ENCODE assay signal across 20 cellular contexts in the genomic region with DNA sequence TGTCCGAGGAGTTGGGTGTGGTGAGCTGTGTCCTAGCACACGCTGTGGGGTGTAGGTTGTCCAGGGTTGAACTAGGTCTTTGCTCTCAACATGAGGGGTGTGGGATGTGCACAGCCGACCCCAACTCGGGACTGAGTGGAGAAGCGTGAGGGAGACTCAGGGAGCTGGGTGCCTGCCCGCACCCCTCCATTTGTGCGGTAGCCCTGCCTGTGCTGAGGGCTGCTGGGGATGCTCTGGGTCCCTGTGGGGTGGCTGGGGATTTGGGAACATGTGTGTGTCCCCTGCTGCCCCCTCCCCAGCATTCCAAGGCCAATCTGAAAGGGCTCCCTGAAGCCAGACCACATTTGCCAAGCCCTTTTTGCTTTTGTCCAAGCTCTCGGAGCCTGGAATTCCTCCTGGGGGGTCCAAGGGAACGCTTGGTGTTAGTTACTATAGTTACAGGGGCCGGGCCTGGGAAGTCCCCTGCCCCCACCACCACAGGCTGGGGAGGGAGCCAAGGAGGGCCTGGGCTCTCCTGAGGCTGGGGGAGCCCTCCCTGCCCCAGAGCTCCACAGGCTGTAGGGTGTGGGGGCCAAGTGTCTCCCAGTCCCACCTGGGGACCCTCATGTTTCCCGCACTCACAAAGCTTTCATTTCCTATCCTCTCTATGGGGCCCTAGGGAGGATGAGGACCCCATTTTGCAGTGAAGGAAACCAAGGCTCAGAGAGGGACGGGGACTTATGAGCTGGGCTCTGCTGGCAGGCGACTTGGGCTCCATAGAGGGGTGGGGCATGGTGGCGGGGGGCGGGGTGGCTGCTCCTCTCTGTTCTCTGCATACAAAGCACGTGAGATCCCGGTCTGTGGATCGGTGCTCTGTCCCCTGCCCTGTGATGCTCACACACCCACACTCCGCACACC. TPM values are rescaled to one million over a fixed set of nuclear protein-coding genes. Genes with fewer than 3 reads are reported as not detected.
DNase-seq lines count a peak whose midpoint lies in the region; ATAC-seq and TF ChIP-seq lines count a peak whose summit lies in the region.
"Had no signal": no experiment of that assay in that cellular context is flagged by ENCODE, and none has a peak within 500 bp of the region (broad histone marks: within the 10 kb centered on the region; RNA-seq: fewer than 3 reads in every experiment).

No MANE protein-coding gene starts in this region.

- intact Hi-C loops in heart right ventricle (cut with DNase I): loop anchor here in 3 of 10 donors (10.0 kb wide), 3 partner anchors 272 to 892 kb away; no protein-coding TSS in a partner anchor

- no peaks in the 10 kb centered on the region for H3K9me3 ChIP-seq in cardiac muscle cell (ENCODE audit: low read depth)
- H3K9me3 ChIP-seq in heart right ventricle: no peaks in the 10 kb centered on the region
- H3K9me3 ChIP-seq: A549 had no signal

- no peak for ATAC-seq in heart right ventricle
- ATAC-seq: A549 had no signal

- H3K27ac ChIP-seq in cardiac muscle cell (peak overlapping the region; percentile 98), heart right ventricle (no peak overlapping the region), urinary bladder (ENCODE audit: low read depth) (no peak overlapping the region)
- H3K27ac ChIP-seq: A549, C4-2B had no signal

- peaks cover 61% of the 10 kb centered on the region for H3K4me1 ChIP-seq in cardiac muscle cell (ENCODE audit: low read depth)
- H3K4me1 ChIP-seq in heart right ventricle: peaks cover 0 to 15% (median 0%) of the 10 kb centered on the region in 9 donors
- H3K4me1 ChIP-seq in urinary bladder (ENCODE audit: insufficient read depth): no peaks in the 10 kb centered on the region

- H3K36me3 ChIP-seq in cardiac muscle cell (no peaks in the 10 kb centered on the region), heart right ventricle (no peaks in the 10 kb centered on the region), urinary bladder (ENCODE audit: insufficient read depth) (no peaks in the 10 kb centered on the region)

- TF ChIP-seq CTCF in cardiac muscle cell (IDR thresholded peaks at IDR 0.05; ENCODE audit: low read depth, low read length): no peak
- TF ChIP-seq CTCF in heart right ventricle (IDR thresholded peaks at IDR 0.05): no peak

- no peaks in the 10 kb centered on the region for H3K27me3 ChIP-seq in cardiac muscle cell
- peaks cover 0 to 41% (median 13%) of the 10 kb centered on the region in 7 donors for H3K27me3 ChIP-seq in heart right ventricle

- DNase-seq in cardiac muscle cell (ENCODE audit: low read depth in 1 of 2, low spot score in 1 of 2) (no peak), heart right ventricle (no peak), globus pallidus (ENCODE audit: low spot score) (peak; percentile 52), midbrain (lab: John Stamatoyannopoulos, UW) (peak; percentile 44), HuH-7.5 (ENCODE audit: low spot score) (no peak), T-helper 1 cell (no peak), D341Med (ENCODE audit: low spot score) (no peak)
- DNase-seq: activated CD4-positive, alpha-beta T cell treated with anti-CD3 and anti-CD28 coated beads, Interleukin-2, amount 50 U/mL, for 1 hour; activated naive CD8-positive, alpha-beta T cell treated with anti-CD3 and anti-CD28 coated beads, Interleukin-2, amount 10 ng/mL, durations not matched to agents 7 days and 5 days; DMS53; effector memory CD4-positive, alpha-beta T cell; stimulated activated naive CD4-positive, alpha-beta T cell had no signal

- H3K4me3 ChIP-seq in cardiac muscle cell (peak overlapping the region; percentile 34), heart right ventricle (no peak overlapping the region), urinary bladder (ENCODE audit: low read depth, low read length) (peak overlapping the region; percentile 40)
- H3K4me3 ChIP-seq: A549 had no signal

- WGBS in heart right ventricle, 2 donors: 66 to 74% methylated on average over 19 of the region's 19 CpGs
- WGBS in urinary bladder: 65% methylated on average over 19 of the region's 19 CpGs

RNA-seq across cellular contexts. Expression of a gene that starts 1.1 kb away (rescaled TPM):
- total RNA-seq in cardiac muscle cell (46.3 and 91.7 TPM in 2 replicates), heart right ventricle (under 1 TPM in 2 of 10 donors, not detected in 8; 0.09 to 0.24 TPM), urinary bladder (0.42 TPM)
- polyA plus RNA-seq in cardiac muscle cell (8.3 and 16.9 TPM in 2 replicates), heart right ventricle (under 1 TPM in 1 of 2 donors, not detected in 1; 0.01 TPM), urinary bladder (0.51 TPM)
- total RNA-seq: activated naive CD8-positive, alpha-beta T cell treated with anti-CD3 and anti-CD28 coated beads, Interleukin-2, amount 10 ng/mL, durations not matched to agents 7 days and 5 days; bronchial epithelial cell; LHCN-M2; pulmonary artery endothelial cell; RPMI7951 had no signal
- polyA plus RNA-seq: liver had no signal

Comparison
In these comparisons a context has a peak if more than half of its experiments do, and no peak if none do; other contexts are left out.
1. H3K4me3 ChIP-seq: peak in cardiac muscle cell (single experiment) and urinary bladder (single experiment); none in heart right ventricle (0 of 10).
2. RNA of a gene that starts 1.1 kb away (total RNA-seq): 46.3 to 91.7 TPM in cardiac muscle cell; 0.42 TPM in urinary bladder (single experiment) and 0.09 to 0.24 TPM in heart right ventricle; every median in the first group is over 10 times any median in the second.
3. DNase-seq: peak in globus pallidus (single experiment) and midbrain (single experiment); none in cardiac muscle cell (0 of 2), heart right ventricle (0 of 2), HuH-7.5 (single experiment), T-helper 1 cell (0 of 5) and D341Med (single experiment).